In the genomic region with DNA sequence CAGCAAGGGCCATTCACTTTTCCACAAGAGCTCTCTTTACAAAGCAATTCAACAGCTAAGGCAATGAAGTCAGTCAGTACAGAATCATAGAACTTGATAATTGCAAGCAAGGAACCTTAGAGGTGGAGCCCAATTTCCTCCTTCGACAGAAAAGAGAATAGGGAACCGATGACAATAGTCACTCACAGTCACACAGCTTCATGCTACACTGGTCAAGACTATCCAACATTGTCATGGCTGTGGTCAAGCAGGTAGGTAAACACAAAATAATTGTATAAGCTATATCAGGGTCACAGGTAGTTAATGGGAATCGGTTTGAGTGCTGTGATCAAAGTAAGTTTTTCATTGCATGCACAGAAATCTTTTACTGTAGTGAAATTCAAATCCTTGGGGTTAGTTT, we compare ENCODE assay signal across 11 cellular contexts.
DNase-seq lines count a peak whose midpoint lies in the region; ATAC-seq and TF ChIP-seq lines count a peak whose summit lies in the region.
"Had no signal": no experiment of that assay in that cellular context is flagged by ENCODE, and none has a peak within 500 bp of the region (broad histone marks: within the 10 kb centered on the region; RNA-seq: fewer than 3 reads in every experiment).

No MANE protein-coding gene starts in this region.

- 80% methylated on average over 3 of the region's 3 CpGs for WGBS in right cardiac atrium

- peak; percentile 88 for ATAC-seq in GM18519 (IDR thresholded peaks at IDR 0.05; ENCODE audit: low FRiP score, unreplicated experiment)
- peak; percentile 94 for ATAC-seq in GM21576 (IDR thresholded peaks at IDR 0.05; ENCODE audit: unreplicated experiment)
- ATAC-seq in HG03354 (IDR thresholded peaks at IDR 0.05; ENCODE audit: poor library complexity, severe bottlenecking, unreplicated experiment): peak; percentile 84
- peak; percentile 25 for ATAC-seq in esophagus mucosa
- no peak for ATAC-seq in right cardiac atrium

- no peak overlapping the region for H3K4me3 ChIP-seq in effector memory CD4-positive, alpha-beta T cell (ENCODE audit: insufficient read depth, low read depth, low read length, poor library complexity, severe bottlenecking)
- H3K4me3 ChIP-seq in right cardiac atrium (ENCODE audit: low read length) (no peak overlapping the region), left ventricle myocardium inferior (no peak overlapping the region)
- H3K4me3 ChIP-seq: ascending aorta had no signal

- no peak for DNase-seq in effector memory CD4-positive, alpha-beta T cell
- no peak for DNase-seq in right cardiac atrium
- no peak for DNase-seq in HT-29 (ENCODE audit: low spot score)
- DNase-seq in left ventricle myocardium inferior: no peak
- DNase-seq: activated CD4-positive, alpha-beta T cell treated with anti-CD3 and anti-CD28 coated beads for 4 hours; NCI-H748 treated with DMSO at 0.1 percent for 48 hours had no signal

- H3K9me3 ChIP-seq in effector memory CD4-positive, alpha-beta T cell (ENCODE audit: control insufficient read depth, low read length): no peaks in the 10 kb centered on the region
- H3K9me3 ChIP-seq in right cardiac atrium (ENCODE audit: control insufficient read depth, low read length) (no peaks in the 10 kb centered on the region), left ventricle myocardium inferior (replicated peaks) (no peaks in the 10 kb centered on the region)
- H3K9me3 ChIP-seq: ascending aorta had no signal

- intact Hi-C loops in right cardiac atrium (cut with DNase I) (no loop called here), left ventricle myocardium inferior (cut with micrococcal nuclease) (no loop called here)

- no peaks in the 10 kb centered on the region for H3K27me3 ChIP-seq in effector memory CD4-positive, alpha-beta T cell (replicated peaks; ENCODE audit: control insufficient read depth, insufficient read depth, low read length, poor library complexity, severe bottlenecking)
- H3K27me3 ChIP-seq in right cardiac atrium (ENCODE audit: control insufficient read depth, insufficient read depth) (no peaks in the 10 kb centered on the region), left ventricle myocardium inferior (ENCODE audit: low read depth) (no peaks in the 10 kb centered on the region)
- H3K27me3 ChIP-seq: ascending aorta had no signal

- no peak for TF ChIP-seq CTCF in left ventricle myocardium inferior (IDR thresholded peaks at IDR 0.05; ENCODE audit: borderline replicate concordance)

- no peaks in the 10 kb centered on the region for H3K4me1 ChIP-seq in effector memory CD4-positive, alpha-beta T cell (ENCODE audit: control insufficient read depth, insufficient read depth, low read length, poor library complexity, severe bottlenecking)
- H3K4me1 ChIP-seq in right cardiac atrium (ENCODE audit: control insufficient read depth, insufficient read depth, low read length): no peaks in the 10 kb centered on the region
- H3K4me1 ChIP-seq in left ventricle myocardium inferior: peaks cover 8% of the 10 kb centered on the region
- H3K4me1 ChIP-seq: ascending aorta had no signal

- H3K36me3 ChIP-seq in effector memory CD4-positive, alpha-beta T cell (ENCODE audit: control insufficient read depth, insufficient read depth, low read length): no peaks in the 10 kb centered on the region
- H3K36me3 ChIP-seq in left ventricle myocardium inferior: no peaks in the 10 kb centered on the region
- H3K36me3 ChIP-seq: ascending aorta had no signal

- no peak overlapping the region for H3K27ac ChIP-seq in effector memory CD4-positive, alpha-beta T cell (ENCODE audit: insufficient read depth, low read length, poor library complexity, severe bottlenecking)
- H3K27ac ChIP-seq in right cardiac atrium (ENCODE audit: low read length): no peak overlapping the region
- no peak overlapping the region for H3K27ac ChIP-seq in left ventricle myocardium inferior (replicated peaks)
- H3K27ac ChIP-seq: ascending aorta had no signal

Comparison
In these comparisons a context has a peak if more than half of its experiments do, and no peak if none do; other contexts are left out.
1. ATAC-seq: peak in GM18519 (single experiment), GM21576 (single experiment), HG03354 (single experiment) and esophagus mucosa (single experiment); none in right cardiac atrium (0 of 2).